ENCODE assay signal across 1 cellular context in genomic region chr1:171784779-171785178, GRCh38.
TF ChIP-seq lines count a peak whose summit lies in the region.

No MANE protein-coding gene starts in this region.

TF ChIP-seq in HepG2, 621 proteins besides CTCF, POLR2A, EP300 and RAD21:
- no peak for TF ChIP-seq ZNF253 (CRISPR knock-in tag; IDR thresholded peaks at IDR 0.05; ENCODE audit: borderline replicate concordance)
- no peak for TF ChIP-seq NR0B2 (CRISPR knock-in tag; IDR thresholded peaks at IDR 0.05)
- TF ChIP-seq ZNF724P (CRISPR knock-in tag; IDR thresholded peaks at IDR 0.05; ENCODE audit: borderline replicate concordance), result no peak
- no peak for TF ChIP-seq AHR (CRISPR knock-in tag; IDR thresholded peaks at IDR 0.05)
- no peak for TF ChIP-seq MAFG (CRISPR knock-in tag; IDR thresholded peaks at IDR 0.05)
- TF ChIP-seq ZNF224 (CRISPR knock-in tag; IDR thresholded peaks at IDR 0.05), result no peak
- TF ChIP-seq LBX2 (CRISPR knock-in tag; IDR thresholded peaks at IDR 0.05; ENCODE audit: borderline replicate concordance), result no peak
- no peak for TF ChIP-seq PPARG (CRISPR knock-in tag; conservative IDR thresholded peaks at IDR 0.05)
- no peak for TF ChIP-seq ZNF557 (CRISPR knock-in tag; IDR thresholded peaks at IDR 0.05)
- no peak for TF ChIP-seq AHDC1 (CRISPR knock-in tag; IDR thresholded peaks at IDR 0.05; ENCODE audit: borderline replicate concordance)
- TF ChIP-seq ETV6 (CRISPR knock-in tag; conservative IDR thresholded peaks at IDR 0.05), result no peak
- no peak for TF ChIP-seq ZNF44 (CRISPR knock-in tag; IDR thresholded peaks at IDR 0.05)
- TF ChIP-seq CREBL2 (CRISPR knock-in tag; IDR thresholded peaks at IDR 0.05; ENCODE audit: borderline replicate concordance), result no peak
- TF ChIP-seq SRSF1 (optimal IDR thresholded peaks at IDR 0.05; ENCODE audit: low read depth, low read length), result no peak
- TF ChIP-seq ZNF282 (IDR thresholded peaks at IDR 0.05; ENCODE audit: partially characterized antibody), result no peak
- no peak for TF ChIP-seq MIER2 (CRISPR knock-in tag; IDR thresholded peaks at IDR 0.05)
- TF ChIP-seq ZNF652 (CRISPR knock-in tag; IDR thresholded peaks at IDR 0.05; ENCODE audit: borderline replicate concordance, low read depth), result no peak
- no peak for TF ChIP-seq ZSCAN12 (CRISPR knock-in tag; IDR thresholded peaks at IDR 0.05)
